Comparison of ENCODE assay signal across 23 cellular contexts in genomic region chr20:57692393-57692792, GRCh38. TPM values are rescaled to one million over a fixed set of nuclear protein-coding genes. Genes with fewer than 3 reads are reported as not detected.
DNase-seq lines count a peak whose midpoint lies in the region; ATAC-seq, FAIRE-seq and TF ChIP-seq lines count a peak whose summit lies in the region.
"Had no signal": no experiment of that assay in that cellular context is flagged by ENCODE, and none has a peak within 500 bp of the region (broad histone marks: within the 10 kb centered on the region; RNA-seq: fewer than 3 reads in every experiment).

No MANE protein-coding gene starts in this region.

- H3K4me3 ChIP-seq in PC-3 (ENCODE audit: low read length) (peak overlapping the region; percentile 26; the same call in 1 of the 2 replicates), pancreas (no peak overlapping the region), SK-N-SH (ENCODE audit: low read depth in 2 of 2, low read length in 1 of 2) (no peak overlapping the region), neural progenitor cell (no peak overlapping the region)
- H3K4me3 ChIP-seq: HAP-1, ovary, right atrium auricular region had no signal

- 76 to 80% methylated on average over 7 to 10 of the region's 10 CpGs for WGBS in pancreas, 2 donors
- WGBS in SK-N-SH (ENCODE audit: low lambda C conversion rate) = no CpG with 5 or more reads among the region's 10 CpGs

- peak overlapping the region; percentile 90 for H3K27ac ChIP-seq in PC-3 (ENCODE audit: low read length)
- H3K27ac ChIP-seq in caudate nucleus (ENCODE audit: low read depth, low read length) = peak overlapping the region; percentile 79
- peak overlapping the region; percentile 35 to 77 (median 50) for H3K27ac ChIP-seq in pancreas
- H3K27ac ChIP-seq in SK-N-SH (ENCODE audit: low read depth in 2 of 2, low read length in 1 of 2) = no peak overlapping the region; a peak in 1 of 4 replicates
- H3K27ac ChIP-seq in neural progenitor cell = no peak overlapping the region
- H3K27ac ChIP-seq: ovary, right atrium auricular region had no signal

- TSS peak; percentile 62 for BruUV-seq in PC-3 (replicated peaks; lab: Mats Ljungman, UMichigan)

- H3F3A ChIP-seq in PC-3 (ENCODE audit: low read length, unreplicated experiment) (peaks cover 14% of the 10 kb centered on the region), SK-N-SH (replicated peaks; ENCODE audit: insufficient read depth) (no peaks in the 10 kb centered on the region), neural progenitor cell (ENCODE audit: low read depth) (no peaks in the 10 kb centered on the region)

- intact Hi-C loops in PC-3 (cut with micrococcal nuclease) (loop anchor here (2.0 kb wide), 2 partner anchors 18 to 394 kb away; partner anchors contain the start of gene PMEPA1), pancreas (cut with DNase I) (no loop called here)

- in situ Hi-C loops in GM13977 (cut with MboI; ENCODE audit: low pct_unique_long_range_greater_than_20kb, low sequenced_read_pairs, unreplicated experiment) = no loop called here

- no peak for TF ChIP-seq RAD21 in SK-N-SH (IDR thresholded peaks at IDR 0.05; ENCODE audit: low read length)

- no peak for ATAC-seq in PC-3
- no peak for ATAC-seq in pancreas
- ATAC-seq in effector memory CD8-positive, alpha-beta T cell (replicated peaks) = no peak
- ATAC-seq: activated CD8-positive, alpha-beta T cell treated with anti-CD3 and anti-CD28 coated beads for 36 hours; activated naive CD4-positive, alpha-beta T cell treated with anti-CD3 and anti-CD28 coated beads, Interleukin-2, amount 50 U/mL, for 72 hours had no signal

- H3K27ac Mint-ChIP-seq in effector memory CD8-positive, alpha-beta T cell = no peak overlapping the region
- H3K27ac Mint-ChIP-seq in neural progenitor cell = no peak overlapping the region
- H3K27ac Mint-ChIP-seq: activated CD8-positive, alpha-beta T cell treated with anti-CD3 and anti-CD28 coated beads for 36 hours; activated naive CD4-positive, alpha-beta T cell treated with anti-CD3 and anti-CD28 coated beads, Interleukin-2, amount 50 U/mL, for 72 hours; activated T-helper 2 cell treated with anti-CD3 and anti-CD28 coated beads, Interferon-gamma antibody, Interleukin-2, Interleukin-4, amounts not matched to agents 10 μg/mL and 5 μg/mL and 100 μg/mL, durations not matched to agents 14 hours and 24 hours and 36 hours; CD8-positive, alpha-beta memory T cell had no signal

- H3K9me2 ChIP-seq in PC-3 (replicated peaks; ENCODE audit: low read length) = no peaks in the 10 kb centered on the region
- H3K9me2 ChIP-seq in SK-N-SH = no peaks in the 10 kb centered on the region

- H3K36me3 ChIP-seq in PC-3 (ENCODE audit: low read depth, low read length) = peaks cover 16% of the 10 kb centered on the region
- no peaks in the 10 kb centered on the region for H3K36me3 ChIP-seq in pancreas
- no peaks in the 10 kb centered on the region for H3K36me3 ChIP-seq in SK-N-SH (replicated peaks in 1 of 2; ENCODE audit: control insufficient read depth in 1 of 2, insufficient read depth in 2 of 2, low read length in 1 of 2)
- H3K36me3 ChIP-seq in neural progenitor cell = no peaks in the 10 kb centered on the region
- H3K36me3 ChIP-seq: HAP-1, ovary, right atrium auricular region had no signal

- no peak overlapping the region for H3K4me3 Mint-ChIP-seq in effector memory CD8-positive, alpha-beta T cell
- no peak overlapping the region for H3K4me3 Mint-ChIP-seq in neural progenitor cell
- H3K4me3 Mint-ChIP-seq: activated CD8-positive, alpha-beta T cell treated with anti-CD3 and anti-CD28 coated beads for 36 hours; CD8-positive, alpha-beta memory T cell had no signal

- H4K20me1 ChIP-seq in PC-3 (ENCODE audit: low read length) = peaks cover 19% of the 10 kb centered on the region; the same call in 1 of the 2 replicates
- H4K20me1 ChIP-seq in SK-N-SH (ENCODE audit: insufficient read depth) = peaks cover 77% of the 10 kb centered on the region
- no peaks in the 10 kb centered on the region for H4K20me1 ChIP-seq in neural progenitor cell (ENCODE audit: low read depth)

- TF ChIP-seq CTCF in PC-3 (conservative IDR thresholded peaks at IDR 0.05; ENCODE audit: low read depth, low read length) (no peak), pancreas (IDR thresholded peaks at IDR 0.05) (no peak), SK-N-SH (IDR thresholded peaks at IDR 0.05) (no peak), GM13977 (IDR thresholded peaks at IDR 0.05; ENCODE audit: extremely low read depth, insufficient read depth, missing control alignments) (no peak), neural progenitor cell (IDR thresholded peaks at IDR 0.05) (no peak)

- CTCF ChIA-PET in PC-3 (lab: Charles Lee) = no interaction called here
- CTCF ChIA-PET in SK-N-SH (lab: Yijun Ruan, JAX) = interaction anchor here (1.0 kb wide), 1 partner anchor 45 kb away, joined by 3 read pairs; no protein-coding TSS in a partner anchor

- H3K9me3 ChIP-seq in PC-3 (ENCODE audit: low read length) (no peaks in the 10 kb centered on the region), pancreas (no peaks in the 10 kb centered on the region), SK-N-SH (no peaks in the 10 kb centered on the region), neural progenitor cell (ENCODE audit: low read depth) (no peaks in the 10 kb centered on the region)
- H3K9me3 ChIP-seq: HAP-1, ovary, right atrium auricular region had no signal

- H3K4me2 ChIP-seq in PC-3 (ENCODE audit: low read length) = peak overlapping the region; percentile 75
- H3K4me2 ChIP-seq in SK-N-SH = no peak overlapping the region
- H3K4me2 ChIP-seq in neural progenitor cell = no peak overlapping the region

- no peaks in the 10 kb centered on the region for H3K27me3 ChIP-seq in PC-3 (ENCODE audit: low read length)
- no peaks in the 10 kb centered on the region for H3K27me3 ChIP-seq in pancreas
- no peaks in the 10 kb centered on the region for H3K27me3 ChIP-seq in SK-N-SH (ENCODE audit: insufficient read depth)
- no peaks in the 10 kb centered on the region for H3K27me3 ChIP-seq in neural progenitor cell
- H3K27me3 ChIP-seq: ovary, right atrium auricular region had no signal

- DNase-seq in PC-3 = no peak
- no peak for DNase-seq in caudate nucleus (lab: John Stamatoyannopoulos, UW)
- no peak for DNase-seq in pancreas
- DNase-seq in SK-N-SH = no peak
- DNase-seq in GM13977 (ENCODE audit: low spot score) = no peak
- DNase-seq in effector memory CD8-positive, alpha-beta T cell = no peak
- no peak for DNase-seq in neural progenitor cell (ENCODE audit: low spot score)
- DNase-seq: activated CD4-positive, CD25-positive, alpha-beta regulatory T cell treated with anti-CD3 and anti-CD28 coated beads, Interleukin-2, amount 50 U/mL, for 72 hours; activated CD8-positive, alpha-beta T cell treated with anti-CD3 and anti-CD28 coated beads for 36 hours; CD8-positive, alpha-beta memory T cell; DMS153; NCI-H1105; NCI-H1930; NCI-H526; ovary; stimulated activated CD4-positive, alpha-beta T cell treated with anti-CD3 and anti-CD28 coated beads, Interleukin-2, amount 100 ng/mL, for 48 hours; substantia nigra had no signal

- H3K9me3 Mint-ChIP-seq in effector memory CD8-positive, alpha-beta T cell = no peaks in the 10 kb centered on the region
- H3K9me3 Mint-ChIP-seq in neural progenitor cell = no peaks in the 10 kb centered on the region
- H3K9me3 Mint-ChIP-seq: activated CD8-positive, alpha-beta T cell treated with anti-CD3 and anti-CD28 coated beads for 36 hours; activated naive CD4-positive, alpha-beta T cell treated with anti-CD3 and anti-CD28 coated beads, Interleukin-2, amount 50 U/mL, for 72 hours; activated T-helper 2 cell treated with anti-CD3 and anti-CD28 coated beads, Interferon-gamma antibody, Interleukin-2, Interleukin-4, amounts not matched to agents 10 μg/mL and 5 μg/mL and 100 μg/mL, durations not matched to agents 14 hours and 24 hours and 36 hours; CD8-positive, alpha-beta memory T cell; nephron had no signal

- peak overlapping the region; percentile 27; the same call in 1 of the 2 replicates for H3K9ac ChIP-seq in PC-3 (ENCODE audit: low read length)
- no peak overlapping the region for H3K9ac ChIP-seq in SK-N-SH
- no peak overlapping the region for H3K9ac ChIP-seq in neural progenitor cell

- peaks cover 11 to 48% of the 10 kb centered on the region in 2 donors for H3K27me3 Mint-ChIP-seq in effector memory CD8-positive, alpha-beta T cell
- H3K27me3 Mint-ChIP-seq in neural progenitor cell (ENCODE audit: insufficient read depth, low read depth) = peaks cover 13% of the 10 kb centered on the region
- H3K27me3 Mint-ChIP-seq: activated CD8-positive, alpha-beta T cell treated with anti-CD3 and anti-CD28 coated beads for 36 hours had no signal

- H3K79me2 ChIP-seq in PC-3 (ENCODE audit: low read length) = peaks cover 94% of the 10 kb centered on the region
- H3K79me2 ChIP-seq in SK-N-SH (ENCODE audit: insufficient read depth) = peaks cover 100% of the 10 kb centered on the region
- H3K79me2 ChIP-seq in neural progenitor cell (ENCODE audit: low read depth) = no peaks in the 10 kb centered on the region

- TF ChIP-seq EP300 in SK-N-SH (IDR thresholded peaks at IDR 0.05; ENCODE audit: borderline replicate concordance in 1 of 2, low read depth in 1 of 2, low read length in 1 of 2) = no peak

- no peak for FAIRE-seq in pancreas (lab: Jason Lieb, UNC)
- FAIRE-seq: TTC549 had no signal

- peaks cover 2% of the 10 kb centered on the region for H3K36me3 Mint-ChIP-seq in effector memory CD8-positive, alpha-beta T cell (ENCODE audit: insufficient read depth)
- H3K36me3 Mint-ChIP-seq in neural progenitor cell = no peaks in the 10 kb centered on the region
- H3K36me3 Mint-ChIP-seq: activated naive CD4-positive, alpha-beta T cell treated with anti-CD3 and anti-CD28 coated beads, Interleukin-2, amount 50 U/mL, for 72 hours; CD8-positive, alpha-beta memory T cell had no signal

- H3K4me1 ChIP-seq in PC-3 (ENCODE audit: insufficient read depth, low read length) = peaks cover 80% of the 10 kb centered on the region
- H3K4me1 ChIP-seq in pancreas = peaks cover 4 to 6% (median 4%) of the 10 kb centered on the region in 3 donors
- peaks cover 17 to 98% of the 10 kb centered on the region in 2 experiments; a peak in 3 of 4 replicates for H3K4me1 ChIP-seq in SK-N-SH (ENCODE audit: control insufficient read depth in 1 of 2, insufficient read depth in 2 of 2, low read depth in 1 of 2, low read length in 1 of 2)
- no peaks in the 10 kb centered on the region for H3K4me1 ChIP-seq in neural progenitor cell
- H3K4me1 ChIP-seq: HAP-1 had no signal

- H2AFZ ChIP-seq in PC-3 (ENCODE audit: low read length) = no peak overlapping the region
- no peak overlapping the region for H2AFZ ChIP-seq in SK-N-SH (ENCODE audit: low read depth)
- H2AFZ ChIP-seq in neural progenitor cell (replicated peaks) = no peak overlapping the region

- H3K4me1 Mint-ChIP-seq in effector memory CD8-positive, alpha-beta T cell (ENCODE audit: low read depth in 2 of 2) = peaks cover 4 to 5% of the 10 kb centered on the region in 2 donors
- H3K4me1 Mint-ChIP-seq in neural progenitor cell = peaks cover 34% of the 10 kb centered on the region

- POLR2A ChIA-PET in PC-3 (lab: Charles Lee; ENCODE audit: unreplicated experiment) (interaction anchor here (0.6 kb wide), 1 partner anchor 1340 kb away, joined by 5 read pairs; no protein-coding TSS in a partner anchor), SK-N-SH (lab: Yijun Ruan, JAX) (no interaction called here)

RNA-seq across cellular contexts. Expression of gene PMEPA1, which starts 17.4 kb away (rescaled TPM):
- total RNA-seq in PC-3 (2014; rRNA removed) (21.9 and 29.3 TPM in 2 replicates), pancreas (10 to 100 TPM; 24.8 to 98.2 (median 33.6) TPM), neural progenitor cell (ENCODE audit: low replicate concordance) (0.03 and 1.7 TPM in 2 replicates)
- polyA plus RNA-seq in pancreas (10 to 100 TPM; 28.4 to 45.5 TPM), SK-N-SH (2012; rRNA removed) (5.9 and 7.1 TPM in 2 replicates)
- polyA plus RNA-seq in SK-N-SH (2012; cell fraction: cytosol; rRNA removed) = 6.1 and 6.8 TPM in 2 replicates
- polyA plus RNA-seq in SK-N-SH (2012; cell fraction: nucleus; rRNA removed) = 7.9 and 8.1 TPM in 2 replicates

Comparison
In these comparisons a context has a peak if more than half of its experiments do, and no peak if none do; other contexts are left out.
1. H3K27ac ChIP-seq: peak in PC-3 (single experiment), caudate nucleus (single experiment) and pancreas (4 of 4); none in SK-N-SH (0 of 2) and neural progenitor cell (single experiment).